8 cellular contexts compared by ENCODE assay signal in genomic region chr14:91835197-91835919, GRCh38. TPM values are rescaled to one million over a fixed set of nuclear protein-coding genes. Genes with fewer than 3 reads are reported as not detected.
A peak's percentile ranks its signal among the peaks of the same experiment; 100 is the strongest.
DNase-seq lines count a peak whose midpoint lies in the region; ATAC-seq and TF ChIP-seq lines count a peak whose summit lies in the region.

No MANE protein-coding gene starts in this region.

- H3K4me1 ChIP-seq in left lung, result peaks cover 0 to 16% of the 10 kb centered on the region in 2 donors
- no peaks in the 10 kb centered on the region for H3K4me1 ChIP-seq in urinary bladder (ENCODE audit: insufficient read depth)

- DNase-seq in activated CD8-positive, alpha-beta T cell treated with anti-CD3 and anti-CD28 coated beads, Interleukin-2, amount 10 ng/mL, durations not matched to agents 7 days and 5 days, result peak; percentile 37
- DNase-seq in left lung (no peak), mesenteric fat pad (ENCODE audit: low spot score) (no peak)

- peaks cover 0 to 48% of the 10 kb centered on the region in 2 donors for H3K27me3 ChIP-seq in left lung

- peak overlapping the region; percentile 55 for H3K27ac Mint-ChIP-seq in activated CD8-positive, alpha-beta T cell treated with anti-CD3 and anti-CD28 coated beads, Interleukin-2, amount 10 ng/mL, durations not matched to agents 7 days and 5 days

- H3K9me3 ChIP-seq in left lung, result no peaks in the 10 kb centered on the region

- peak overlapping the region; percentile 88 for H3K4me3 Mint-ChIP-seq in activated CD8-positive, alpha-beta T cell treated with anti-CD3 and anti-CD28 coated beads, Interleukin-2, amount 10 ng/mL, durations not matched to agents 7 days and 5 days

- peak; percentile 4 for ATAC-seq in GM19328 (IDR thresholded peaks at IDR 0.05; ENCODE audit: unreplicated experiment)
- peak; percentile 11 for ATAC-seq in HG02840 (IDR thresholded peaks at IDR 0.05; ENCODE audit: low FRiP score, unreplicated experiment)
- peak; percentile 37 for ATAC-seq in activated CD8-positive, alpha-beta T cell treated with anti-CD3 and anti-CD28 coated beads, Interleukin-2, amount 10 ng/mL, durations not matched to agents 7 days and 5 days
- ATAC-seq in left lung, result peak; percentile 7
- no peak for ATAC-seq in SK-N-SH treated with all-trans-retinoic acid at 6 μM for 48 hours
- ATAC-seq in HG03097 (IDR thresholded peaks at IDR 0.05; ENCODE audit: low FRiP score, unreplicated experiment), result no peak

- H3K9me3 Mint-ChIP-seq in activated CD8-positive, alpha-beta T cell treated with anti-CD3 and anti-CD28 coated beads, Interleukin-2, amount 10 ng/mL, durations not matched to agents 7 days and 5 days (ENCODE audit: insufficient read depth), result peaks cover 3% of the 10 kb centered on the region

- H3K4me1 Mint-ChIP-seq in activated CD8-positive, alpha-beta T cell treated with anti-CD3 and anti-CD28 coated beads, Interleukin-2, amount 10 ng/mL, durations not matched to agents 7 days and 5 days (ENCODE audit: low read depth), result peaks cover 54% of the 10 kb centered on the region

- H3K4me3 ChIP-seq in left lung (peak overlapping the region; percentile 46 to 50), urinary bladder (ENCODE audit: low read depth, low read length) (peak overlapping the region; percentile 75)

- peaks cover 42% of the 10 kb centered on the region for H3K36me3 Mint-ChIP-seq in activated CD8-positive, alpha-beta T cell treated with anti-CD3 and anti-CD28 coated beads, Interleukin-2, amount 10 ng/mL, durations not matched to agents 7 days and 5 days (ENCODE audit: low read depth)

- H3K27me3 Mint-ChIP-seq in activated CD8-positive, alpha-beta T cell treated with anti-CD3 and anti-CD28 coated beads, Interleukin-2, amount 10 ng/mL, durations not matched to agents 7 days and 5 days (ENCODE audit: low read depth), result peaks cover 18% of the 10 kb centered on the region

- CTCF ChIA-PET in activated CD8-positive, alpha-beta T cell treated with anti-CD3 and anti-CD28 coated beads, Interleukin-2, amount 10 ng/mL, durations not matched to agents 7 days and 5 days (lab: Charles Lee), result interaction anchor here (1.0 to 1.9 kb wide), 6 partner anchors 11 to 162 kb away, joined by 3 to 12 read pairs (median 4); no protein-coding TSS in a partner anchor

- 12% methylated on average over 19 of the region's 19 CpGs for WGBS in urinary bladder

- H3K27ac ChIP-seq in left lung (peak overlapping the region; percentile 79 to 84), urinary bladder (ENCODE audit: low read depth) (peak overlapping the region; percentile 90)

- H3K36me3 ChIP-seq in left lung (no peaks in the 10 kb centered on the region), urinary bladder (ENCODE audit: insufficient read depth) (no peaks in the 10 kb centered on the region)

- intact Hi-C loops in left lung (cut with DNase I), result no loop called here

- POLR2A ChIA-PET in activated CD8-positive, alpha-beta T cell treated with anti-CD3 and anti-CD28 coated beads, Interleukin-2, amount 10 ng/mL, durations not matched to agents 7 days and 5 days (lab: Charles Lee), result interaction anchor here (0.6 to 1.2 kb wide), 3 partner anchors 56 to 819 kb away, joined by 3 to 4 read pairs (median 3); no protein-coding TSS in a partner anchor

- TF ChIP-seq CTCF in left lung (IDR thresholded peaks at IDR 0.05), result no peak

TF ChIP-seq in SK-N-SH treated with all-trans-retinoic acid at 6 μM for 48 hours, 23 proteins besides CTCF, POLR2A, EP300 and RAD21:
- no peak for TF ChIP-seq ISL1 (CRISPR knock-in tag; IDR thresholded peaks at IDR 0.05)
- no peak for TF ChIP-seq TOX (CRISPR knock-in tag; IDR thresholded peaks at IDR 0.05; ENCODE audit: borderline replicate concordance)
- no peak for TF ChIP-seq TSHZ2 (CRISPR knock-in tag; IDR thresholded peaks at IDR 0.05)
- TF ChIP-seq CSDC2 (CRISPR knock-in tag; IDR thresholded peaks at IDR 0.05), result no peak
- no peak for TF ChIP-seq BACH2 (CRISPR knock-in tag; IDR thresholded peaks at IDR 0.05; ENCODE audit: borderline replicate concordance)
- no peak for TF ChIP-seq TCF4 (CRISPR knock-in tag; IDR thresholded peaks at IDR 0.05; ENCODE audit: borderline replicate concordance)
- TF ChIP-seq PPARA (CRISPR knock-in tag; IDR thresholded peaks at IDR 0.05; ENCODE audit: borderline replicate concordance), result no peak
- TF ChIP-seq SNAI2 (CRISPR knock-in tag; IDR thresholded peaks at IDR 0.05), result no peak
- TF ChIP-seq OSR1 (CRISPR knock-in tag; IDR thresholded peaks at IDR 0.05), result no peak

RNA-seq across cellular contexts. Expression of gene TC2N, which starts 32.0 kb away (rescaled TPM):
- total RNA-seq in activated CD8-positive, alpha-beta T cell treated with anti-CD3 and anti-CD28 coated beads, Interleukin-2, amount 10 ng/mL, durations not matched to agents 7 days and 5 days, result 100 to 1,000 TPM; 119 to 120 TPM
- total RNA-seq in left lung (10 to 100 TPM; 43.6 to 58.1 TPM), urinary bladder (46.8 TPM), mesenteric fat pad (19.0 TPM)
- 9.8 TPM for polyA plus RNA-seq in urinary bladder

Comparison
In these comparisons a context has a peak if more than half of its experiments do, and no peak if none do; other contexts are left out.
1. ATAC-seq: peak in GM19328 (single experiment), HG02840 (single experiment), activated CD8-positive, alpha-beta T cell treated with anti-CD3 and anti-CD28 coated beads, Interleukin-2, amount 10 ng/mL, durations not matched to agents 7 days and 5 days (single experiment) and left lung (single experiment); none in SK-N-SH treated with all-trans-retinoic acid at 6 μM for 48 hours (single experiment) and HG03097 (single experiment).